10 cellular contexts compared by ENCODE assay signal in genomic region chr12:3097186-3097804, GRCh38. TPM values are rescaled to one million over a fixed set of nuclear protein-coding genes. Genes with fewer than 3 reads are reported as not detected.
A peak's percentile ranks its signal among the peaks of the same experiment; 100 is the strongest.
DNase-seq lines count a peak whose midpoint lies in the region; ATAC-seq and TF ChIP-seq lines count a peak whose summit lies in the region.
"Had no signal": no experiment of that assay in that cellular context is flagged by ENCODE, and none has a peak within 500 bp of the region (broad histone marks: within the 10 kb centered on the region; RNA-seq: fewer than 3 reads in every experiment).

No MANE protein-coding gene starts in this region.

- no peak for TF ChIP-seq POLR2A in heart left ventricle (IDR thresholded peaks at IDR 0.05)

- no peak overlapping the region for H3K4me3 Mint-ChIP-seq in neural progenitor cell

- DNase-seq in GM12865 (ENCODE audit: low read depth) = peak; percentile 16
- peak; percentile 87 to 91 (median 90) for DNase-seq in heart left ventricle
- no peak for DNase-seq in sciatic nerve (ENCODE audit: low spot score)
- no peak for DNase-seq in activated CD8-positive, alpha-beta memory T cell treated with anti-CD3 and anti-CD28 coated beads, Interleukin-2, amount 50 U/mL, for 4 hours
- DNase-seq in NCI-H2196 treated with DMSO at 0.1 percent for 48 hours (lab: John Stamatoyannopoulos, UW; ENCODE audit: unreplicated experiment) = no peak
- no peak for DNase-seq in RKO (ENCODE audit: low spot score)
- DNase-seq in neural progenitor cell (ENCODE audit: low spot score) = no peak
- DNase-seq: activated CD4-positive, alpha-beta T cell treated with anti-CD3 and anti-CD28 coated beads, Interleukin-2, amount 50 U/mL, for 48 hours; GDM1 had no signal

- H3K9me3 Mint-ChIP-seq in neural progenitor cell = peaks cover 37% of the 10 kb centered on the region

- no peak for TF ChIP-seq CTCF in GM12865 (IDR thresholded peaks at IDR 0.05; ENCODE audit: insufficient read depth, low read depth, low read length, missing control alignments)
- no peak for TF ChIP-seq CTCF in VCaP (conservative IDR thresholded peaks at IDR 0.05)
- no peak for TF ChIP-seq CTCF in heart left ventricle (IDR thresholded peaks at IDR 0.05)
- no peak for TF ChIP-seq CTCF in neural progenitor cell (IDR thresholded peaks at IDR 0.05)

- 2 to 5% (median 4%) methylated on average over 9 to 10 of the region's 10 CpGs for WGBS in heart left ventricle, 4 donors

- H3K27ac ChIP-seq in VCaP (peak overlapping the region; percentile 54), heart left ventricle (peak overlapping the region; percentile 58 to 86 (median 78)), neural progenitor cell (no peak overlapping the region)

- intact Hi-C loops in heart left ventricle (cut with DNase I) (no loop called here), sciatic nerve (cut with DNase I) (no loop called here)

- peaks cover 17% of the 10 kb centered on the region for H3K4me1 Mint-ChIP-seq in neural progenitor cell

- H3K4me2 ChIP-seq in neural progenitor cell = no peak overlapping the region

- H3K9ac ChIP-seq in neural progenitor cell = no peak overlapping the region

- H3K27me3 ChIP-seq in heart left ventricle (no peaks in the 10 kb centered on the region), neural progenitor cell (no peaks in the 10 kb centered on the region)

- H3K4me3 ChIP-seq in GM12865 (ENCODE audit: low read depth, low read length) (no peak overlapping the region), heart left ventricle (peak overlapping the region in 9 of 12 donors; percentile 9 to 40 (median 18)), neural progenitor cell (no peak overlapping the region)

- H3K36me3 Mint-ChIP-seq in neural progenitor cell = peaks cover 28% of the 10 kb centered on the region

- no peak overlapping the region for H3K27ac Mint-ChIP-seq in neural progenitor cell

- H2AFZ ChIP-seq in neural progenitor cell (replicated peaks) = no peak overlapping the region

- no peaks in the 10 kb centered on the region for H3K79me2 ChIP-seq in neural progenitor cell (ENCODE audit: low read depth)

- peaks cover 11% of the 10 kb centered on the region for H3K27me3 Mint-ChIP-seq in neural progenitor cell (ENCODE audit: insufficient read depth, low read depth)

- peaks cover 6 to 69% (median 52%) of the 10 kb centered on the region in 12 donors for H3K4me1 ChIP-seq in heart left ventricle
- H3K4me1 ChIP-seq in neural progenitor cell = peaks cover 8% of the 10 kb centered on the region

- H3K36me3 ChIP-seq in heart left ventricle (peaks cover 0 to 4% (median 0%) of the 10 kb centered on the region in 9 donors), neural progenitor cell (no peaks in the 10 kb centered on the region)

- H3F3A ChIP-seq in neural progenitor cell (ENCODE audit: low read depth) = no peaks in the 10 kb centered on the region

- H4K20me1 ChIP-seq in neural progenitor cell (ENCODE audit: low read depth) = no peaks in the 10 kb centered on the region

- H3K9me3 ChIP-seq in heart left ventricle (peaks cover 0 to 9% (median 0%) of the 10 kb centered on the region in 12 donors), neural progenitor cell (ENCODE audit: low read depth) (no peaks in the 10 kb centered on the region)

- ATAC-seq in heart left ventricle = peak; percentile 84 to 93 (median 87)
- peak; percentile 72 for ATAC-seq in sciatic nerve

RNA-seq across cellular contexts. Expression of gene TSPAN9, which starts 20.1 kb away (rescaled TPM):
- total RNA-seq in heart left ventricle = 100 to 1,000 TPM in 8 of 9 donors, 10 to 100 TPM in 1; 70.0 to 387 (median 158) TPM
- polyA plus RNA-seq in heart left ventricle = 100 to 1,000 TPM; 109 to 120 TPM
- 37.5 TPM for total RNA-seq in sciatic nerve
- total RNA-seq in neural progenitor cell (ENCODE audit: low replicate concordance) = 7.8 and 26.2 TPM in 2 replicates

Comparison
In these comparisons a context has a peak if more than half of its experiments do, and no peak if none do; other contexts are left out.
1. DNase-seq: peak in GM12865 (single experiment) and heart left ventricle (5 of 5); none in sciatic nerve (single experiment), activated CD8-positive, alpha-beta memory T cell treated with anti-CD3 and anti-CD28 coated beads, Interleukin-2, amount 50 U/mL, for 4 hours (single experiment), NCI-H2196 treated with DMSO at 0.1 percent for 48 hours (single experiment), RKO (single experiment) and neural progenitor cell (single experiment).
2. H3K4me3 ChIP-seq: peak in heart left ventricle (9 of 12); none in GM12865 (single experiment) and neural progenitor cell (single experiment).